ENCODE assay signal across 7 cellular contexts in the genomic region with DNA sequence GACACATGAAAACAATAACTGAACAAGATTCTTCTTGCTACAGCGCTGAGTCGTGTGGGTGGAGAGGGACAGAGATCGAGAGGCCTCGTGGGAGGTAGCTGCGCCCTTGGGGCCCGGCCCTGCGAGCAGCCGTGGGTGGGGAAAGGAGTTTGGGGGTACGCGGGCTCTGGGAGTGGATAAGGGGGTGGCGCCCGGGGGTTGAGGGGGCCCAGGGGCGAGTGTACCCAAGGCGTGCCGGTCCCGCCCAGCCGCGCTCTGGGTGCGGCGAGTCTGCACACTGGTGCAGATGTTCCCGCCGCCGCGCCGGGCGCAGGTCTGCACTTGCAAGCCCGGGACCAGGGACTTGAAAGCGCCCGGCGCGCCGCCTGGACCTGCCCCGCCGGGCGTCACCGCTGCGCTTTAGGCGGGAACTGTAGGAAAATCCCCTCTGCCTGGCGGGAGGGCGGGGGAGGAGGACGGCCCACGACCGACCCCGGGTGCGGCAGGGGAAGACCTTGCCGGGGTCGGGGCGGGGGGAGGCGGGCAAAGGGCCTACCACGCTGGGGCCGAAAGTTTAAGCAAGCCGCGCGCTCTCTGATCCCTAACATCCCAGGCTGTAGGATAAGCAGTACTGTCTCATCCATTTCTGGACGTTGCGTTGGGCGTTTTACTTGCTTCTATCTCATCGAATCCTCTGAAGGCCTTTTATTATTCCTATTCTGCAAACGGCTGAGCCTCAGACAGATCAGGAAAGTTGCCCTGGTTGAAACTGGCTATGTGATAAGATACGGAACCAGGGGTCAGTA. TPM values are rescaled to one million over a fixed set of nuclear protein-coding genes. Genes with fewer than 3 reads are reported as not detected.
DNase-seq lines count a peak whose midpoint lies in the region; ATAC-seq and TF ChIP-seq lines count a peak whose summit lies in the region.

No MANE protein-coding gene starts in this region.

- peaks cover 10% of the 10 kb centered on the region for H3K27me3 ChIP-seq in lower lobe of right lung (ENCODE audit: low read depth)
- no peaks in the 10 kb centered on the region for H3K27me3 ChIP-seq in testis

- no peak overlapping the region for H3K27ac ChIP-seq in coronary artery
- H3K27ac ChIP-seq in lower lobe of right lung = no peak overlapping the region
- peak overlapping the region; percentile 28 to 33 for H3K27ac ChIP-seq in testis

- no peak for TF ChIP-seq POLR2A in testis (IDR thresholded peaks at IDR 0.05)

- ATAC-seq in lower lobe of right lung (peak; percentile 31 to 40), GM21576 (IDR thresholded peaks at IDR 0.05; ENCODE audit: unreplicated experiment) (no peak)

- 1 to 7% methylated on average over 34 to 47 of the region's 60 CpGs for WGBS in testis, 2 donors

- H3K36me3 ChIP-seq in lower lobe of right lung (no peaks in the 10 kb centered on the region), testis (ENCODE audit: low read depth, missing control alignments) (no peaks in the 10 kb centered on the region)

- TF ChIP-seq CTCF in GM20000 (IDR thresholded peaks at IDR 0.05; ENCODE audit: extremely low read depth, missing control alignments) (no peak), coronary artery (IDR thresholded peaks at IDR 0.05) (no peak), lower lobe of right lung (IDR thresholded peaks at IDR 0.05) (no peak), testis (IDR thresholded peaks at IDR 0.05) (no peak)

- DNase-seq in GM20000 (ENCODE audit: low spot score) = peak; percentile 71
- DNase-seq in RPMI8226 = peak; percentile 49
- DNase-seq in coronary artery (ENCODE audit: low spot score) = no peak
- peak; percentile 72 for DNase-seq in lower lobe of right lung
- DNase-seq in testis = peak; percentile 56
- DNase-seq in T-helper 9 cell = no peak

- intact Hi-C loops in lower lobe of right lung (cut with DNase I) = no loop called here
- intact Hi-C loops in testis (cut with DNase I; ENCODE audit: low total_unique reads) = no loop called here

- H3K4me1 ChIP-seq in lower lobe of right lung (peaks cover 24% of the 10 kb centered on the region), testis (peaks cover 29% of the 10 kb centered on the region)

- H3K9me3 ChIP-seq in lower lobe of right lung (no peaks in the 10 kb centered on the region), testis (no peaks in the 10 kb centered on the region)

- H3K4me3 ChIP-seq in coronary artery (peak overlapping the region; percentile 95), lower lobe of right lung (peak overlapping the region; percentile 85), testis (peak overlapping the region; percentile 45 to 49)

RNA-seq across cellular contexts. Expression of gene KREMEN1, which starts 1.4 kb away (rescaled TPM):
- total RNA-seq in lower lobe of right lung (23.5 TPM), testis (10 to 100 TPM; 54.5 to 54.9 TPM)
- polyA plus RNA-seq in testis (ENCODE audit: insufficient read depth, low read depth, low replicate concordance) = 42.5 TPM

RNA-seq across cellular contexts. Expression of gene C22orf31, which starts 9.8 kb away (rescaled TPM):
- total RNA-seq in lower lobe of right lung = not detected
- 10 to 100 TPM in 1 of 2 donors, 1 to 10 TPM in 1; 1.8 to 10.9 TPM for total RNA-seq in testis
- 4.5 TPM for polyA plus RNA-seq in testis (ENCODE audit: insufficient read depth, low read depth, low replicate concordance)

Comparison
In these comparisons a context has a peak if more than half of its experiments do, and no peak if none do; other contexts are left out.
1. DNase-seq: peak in GM20000 (single experiment), RPMI8226 (single experiment), lower lobe of right lung (single experiment) and testis (single experiment); none in coronary artery (single experiment) and T-helper 9 cell (single experiment).
2. H3K27ac ChIP-seq: peak in testis (2 of 2); none in coronary artery (0 of 2) and lower lobe of right lung (single experiment).
3. Peak in every context shown above with its lines, with median percentiles within 50 percentile points of each other: H3K4me3 ChIP-seq.